8 cellular contexts compared by ENCODE assay signal in genomic region chr16:67660564-67661028, GRCh38. TPM values are rescaled to one million over a fixed set of nuclear protein-coding genes. Genes with fewer than 3 reads are reported as not detected.
DNase-seq lines count a peak whose midpoint lies in the region; ATAC-seq and TF ChIP-seq lines count a peak whose summit lies in the region.

TSS of gene PARD6A (plus strand) at chr16:67660960. CDS start at chr16:67661039, 79 bp downstream.

- ATAC-seq in GM19455 (IDR thresholded peaks at IDR 0.05; ENCODE audit: unreplicated experiment), result peak; percentile 72

- H3K27ac ChIP-seq in C4-2B (peak within 1 kb of the TSS; percentile 80), dorsolateral prefrontal cortex (peak within 1 kb of the TSS; percentile 82 to 99 (median 97))

- H3K27me3 ChIP-seq in dorsolateral prefrontal cortex, result no peaks in the 10 kb centered on the region

- POLR2A ChIA-PET in activated CD4-positive, alpha-beta memory T cell treated with anti-CD3 and anti-CD28 coated beads, Interleukin-2, amount 10 ng/mL, durations not matched to agents 7 days and 5 days (lab: Charles Lee), result interaction anchor here (0.6 to 6.6 kb wide), 23 partner anchors 9 to 425 kb away, joined by 3 to 109 read pairs (median 5); partner anchors contain the start of genes ATP6V0D1, CARMIL2, CTCF and GFOD2

- WGBS in lower leg skin, 2 donors, result 0% methylated on average over 10 to 33 of the region's 48 CpGs

- peak within 1 kb of the TSS; percentile 89 for H3K4me3 Mint-ChIP-seq in activated CD4-positive, alpha-beta memory T cell treated with anti-CD3 and anti-CD28 coated beads, Interleukin-2, amount 10 ng/mL, durations not matched to agents 7 days and 5 days

- peak; percentile 86 for DNase-seq in HK-2 (ENCODE audit: unreplicated experiment)
- DNase-seq in NCI-H82 treated with DMSO at 0.1 percent for 48 hours (lab: John Stamatoyannopoulos, UW; ENCODE audit: unreplicated experiment), result peak; percentile 78
- peak; percentile 97 for DNase-seq in activated CD4-positive, alpha-beta memory T cell treated with anti-CD3 and anti-CD28 coated beads, Interleukin-2, amount 10 ng/mL, durations not matched to agents 7 days and 5 days
- DNase-seq in dorsolateral prefrontal cortex, result peak; percentile 90 to 98 (median 98)
- DNase-seq in lower leg skin (ENCODE audit: low spot score in 2 of 2), result peak; percentile 90 to 98
- DNase-seq in stimulated activated CD4-positive, alpha-beta T cell treated with anti-CD3 and anti-CD28 coated beads, Interleukin-4, amount 100 ng/mL, for 4 hours, result peak; percentile 91 to 95

- TF ChIP-seq CTCF in C4-2B (conservative IDR thresholded peaks at IDR 0.05), result no peak; the same call in 1 of the 2 replicates
- peak in 13 of 56 donors; percentile 2 to 29 (median 8) for TF ChIP-seq CTCF in dorsolateral prefrontal cortex (IDR thresholded peaks at IDR 0.05 in 54 of 56, conservative IDR thresholded peaks at IDR 0.05 in 2 of 56; ENCODE audit: low read depth in 1 of 56, partially characterized antibody in 56 of 56)
- TF ChIP-seq CTCF in lower leg skin (IDR thresholded peaks at IDR 0.05), result no peak

- no peaks in the 10 kb centered on the region for H3K9me3 Mint-ChIP-seq in activated CD4-positive, alpha-beta memory T cell treated with anti-CD3 and anti-CD28 coated beads, Interleukin-2, amount 10 ng/mL, durations not matched to agents 7 days and 5 days

- CTCF ChIA-PET in activated CD4-positive, alpha-beta memory T cell treated with anti-CD3 and anti-CD28 coated beads, Interleukin-2, amount 10 ng/mL, durations not matched to agents 7 days and 5 days (lab: Charles Lee), result interaction anchor here (0.5 to 16.7 kb wide), 12 partner anchors 8 to 809 kb away, joined by 3 to 179 read pairs (median 4); partner anchors contain the start of genes ATP6V0D1, CARMIL2, CTCF and RANBP10

- H3K4me3 ChIP-seq in dorsolateral prefrontal cortex, result peak within 1 kb of the TSS; percentile 57 to 100 (median 92)
- H3K4me3 ChIP-seq in lower leg skin (ENCODE audit: low read depth, poor library complexity, severe bottlenecking), result peak within 1 kb of the TSS; percentile 60

- TF ChIP-seq POLR2A in lower leg skin (IDR thresholded peaks at IDR 0.05), result no peak

- peak within 1 kb of the TSS; percentile 96 for H3K27ac Mint-ChIP-seq in activated CD4-positive, alpha-beta memory T cell treated with anti-CD3 and anti-CD28 coated beads, Interleukin-2, amount 10 ng/mL, durations not matched to agents 7 days and 5 days

- peaks cover 35% of the 10 kb centered on the region for H3K4me1 Mint-ChIP-seq in activated CD4-positive, alpha-beta memory T cell treated with anti-CD3 and anti-CD28 coated beads, Interleukin-2, amount 10 ng/mL, durations not matched to agents 7 days and 5 days

- H3K27me3 Mint-ChIP-seq in activated CD4-positive, alpha-beta memory T cell treated with anti-CD3 and anti-CD28 coated beads, Interleukin-2, amount 10 ng/mL, durations not matched to agents 7 days and 5 days, result no peaks in the 10 kb centered on the region

- H3K36me3 Mint-ChIP-seq in activated CD4-positive, alpha-beta memory T cell treated with anti-CD3 and anti-CD28 coated beads, Interleukin-2, amount 10 ng/mL, durations not matched to agents 7 days and 5 days (ENCODE audit: low read depth), result peaks cover 24% of the 10 kb centered on the region

- intact Hi-C loops in dorsolateral prefrontal cortex (cut with DNase I), result loop anchor here (1.0 to 5.0 kb wide), 4 partner anchors 57 to 433 kb away; partner anchors contain the start of genes CTCF (in 2 of the 2), GFOD2 (in 2 of the 2) and TMEM208 (in 1 of the 2)
- intact Hi-C loops in lower leg skin (cut with DNase I; ENCODE audit: low total_unique reads), result no loop called here

RNA-seq across cellular contexts. Expression of gene PARD6A, which starts in this region (rescaled TPM):
- 10 to 100 TPM; 12.2 to 14.0 TPM for total RNA-seq in activated CD4-positive, alpha-beta memory T cell treated with anti-CD3 and anti-CD28 coated beads, Interleukin-2, amount 10 ng/mL, durations not matched to agents 7 days and 5 days
- total RNA-seq in dorsolateral prefrontal cortex (10 to 100 TPM; 13.9 to 52.7 (median 27.3) TPM), lower leg skin (1 to 10 TPM; 2.1 to 3.5 (median 2.4) TPM)

Comparison
In these comparisons a context has a peak if more than half of its experiments do, and no peak if none do; other contexts are left out.
1. Peak in every context shown above with its lines: DNase-seq, ATAC-seq, H3K4me3 ChIP-seq and H3K27ac ChIP-seq.